In the genomic region with DNA sequence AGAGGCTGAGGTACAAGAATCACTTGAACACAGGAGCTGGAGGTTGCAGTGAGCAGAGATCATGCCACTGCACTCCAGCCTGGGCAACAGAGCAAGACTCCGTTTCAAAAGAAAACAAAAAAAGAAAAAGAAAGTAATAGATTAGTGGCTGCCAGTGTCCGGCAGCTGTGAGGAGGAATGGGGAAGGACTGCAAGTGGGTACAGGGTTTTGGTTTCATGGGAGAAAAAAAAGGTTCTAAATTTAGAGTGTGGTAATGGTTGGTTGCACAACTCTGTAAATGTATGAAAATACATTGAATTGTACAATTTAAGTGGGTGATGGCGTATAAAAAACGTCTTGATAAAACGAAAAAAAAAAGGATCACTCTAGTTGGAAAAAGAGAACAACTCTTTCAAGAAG, we compare ENCODE assay signal across 11 cellular contexts. TPM values are rescaled to one million over a fixed set of nuclear protein-coding genes. Genes with fewer than 3 reads are reported as not detected.
A peak's percentile ranks its signal among the peaks of the same experiment; 100 is the strongest.
DNase-seq lines count a peak whose midpoint lies in the region; ATAC-seq and TF ChIP-seq lines count a peak whose summit lies in the region.
"Had no signal": no experiment of that assay in that cellular context is flagged by ENCODE, and none has a peak within 500 bp of the region (broad histone marks: within the 10 kb centered on the region; RNA-seq: fewer than 3 reads in every experiment).

No MANE protein-coding gene starts in this region.

- ATAC-seq in activated naive CD8-positive, alpha-beta T cell treated with anti-CD3 and anti-CD28 coated beads, Interleukin-2, amount 50 U/mL, for 24 hours, result no peak
- peak; percentile 78 for ATAC-seq in HG02938 (IDR thresholded peaks at IDR 0.05; ENCODE audit: unreplicated experiment)
- ATAC-seq in stimulated activated naive B cell treated with anti-CD40 and anti-IgM and Interleukin-4, amounts not matched to agents 10 μg/mL and 1 μg/mL and 100 μg/mL, for 72 hours (replicated peaks), result peak; percentile 93 to 95

- H3K4me1 ChIP-seq in tibial artery, result peaks cover 0 to 19% (median 3%) of the 10 kb centered on the region in 4 donors

- no peak overlapping the region for H3K27ac ChIP-seq in tibial artery
- H3K27ac ChIP-seq: pancreas had no signal

- H3K36me3 Mint-ChIP-seq in activated naive CD8-positive, alpha-beta T cell treated with anti-CD3 and anti-CD28 coated beads, Interleukin-2, amount 50 U/mL, for 24 hours (ENCODE audit: low read depth), result peaks cover 66% of the 10 kb centered on the region
- peaks cover 56% of the 10 kb centered on the region for H3K36me3 Mint-ChIP-seq in activated naive CD8-positive, alpha-beta T cell treated with anti-CD3 and anti-CD28 coated beads for 36 hours
- peaks cover 29 to 57% of the 10 kb centered on the region in 2 donors for H3K36me3 Mint-ChIP-seq in stimulated activated naive B cell treated with anti-CD40 and anti-IgM and Interleukin-4, amounts not matched to agents 10 μg/mL and 1 μg/mL and 100 μg/mL, for 72 hours

- no peaks in the 10 kb centered on the region for H3K27me3 ChIP-seq in tibial artery
- H3K27me3 ChIP-seq: pancreas had no signal

- peak overlapping the region; percentile 49 for H3K27ac Mint-ChIP-seq in activated naive CD8-positive, alpha-beta T cell treated with anti-CD3 and anti-CD28 coated beads, Interleukin-2, amount 50 U/mL, for 24 hours
- H3K27ac Mint-ChIP-seq in activated naive CD8-positive, alpha-beta T cell treated with anti-CD3 and anti-CD28 coated beads for 36 hours, result no peak overlapping the region
- H3K27ac Mint-ChIP-seq in stimulated activated naive B cell treated with anti-CD40 and anti-IgM and Interleukin-4, amounts not matched to agents 10 μg/mL and 1 μg/mL and 100 μg/mL, for 72 hours, result peak overlapping the region; percentile 76
- H3K27ac Mint-ChIP-seq: brain had no signal

- H3K4me3 Mint-ChIP-seq in activated naive CD8-positive, alpha-beta T cell treated with anti-CD3 and anti-CD28 coated beads, Interleukin-2, amount 50 U/mL, for 24 hours, result peak overlapping the region; percentile 48
- no peak overlapping the region for H3K4me3 Mint-ChIP-seq in activated naive CD8-positive, alpha-beta T cell treated with anti-CD3 and anti-CD28 coated beads for 36 hours
- peak overlapping the region; percentile 65 to 69 for H3K4me3 Mint-ChIP-seq in stimulated activated naive B cell treated with anti-CD40 and anti-IgM and Interleukin-4, amounts not matched to agents 10 μg/mL and 1 μg/mL and 100 μg/mL, for 72 hours

- DNase-seq in activated naive CD8-positive, alpha-beta T cell treated with anti-CD3 and anti-CD28 coated beads, Interleukin-2, amount 50 U/mL, for 24 hours, result no peak
- no peak for DNase-seq in activated naive CD8-positive, alpha-beta T cell treated with anti-CD3 and anti-CD28 coated beads for 36 hours
- DNase-seq in NAMALWA (ENCODE audit: low spot score) (peak; percentile 73), iPS-NIHi11 (ENCODE audit: low spot score) (no peak), A172 (ENCODE audit: low spot score) (no peak), tibial artery (no peak)
- peak; percentile 32 for DNase-seq in stimulated activated naive B cell treated with anti-CD40 and anti-IgM and Interleukin-4, amounts not matched to agents 10 μg/mL and 1 μg/mL and 100 μg/mL, for 72 hours
- DNase-seq: NCI-H187 treated with DMSO at 0.1 percent for 48 hours, pancreas had no signal

- no peak for TF ChIP-seq CTCF in tibial artery (IDR thresholded peaks at IDR 0.05)

- intact Hi-C loops in tibial artery (cut with DNase I; ENCODE audit: low total_unique reads), result no loop called here

- no peaks in the 10 kb centered on the region for H3K27me3 Mint-ChIP-seq in activated naive CD8-positive, alpha-beta T cell treated with anti-CD3 and anti-CD28 coated beads, Interleukin-2, amount 50 U/mL, for 24 hours
- H3K27me3 Mint-ChIP-seq in activated naive CD8-positive, alpha-beta T cell treated with anti-CD3 and anti-CD28 coated beads for 36 hours, result no peaks in the 10 kb centered on the region
- H3K27me3 Mint-ChIP-seq in stimulated activated naive B cell treated with anti-CD40 and anti-IgM and Interleukin-4, amounts not matched to agents 10 μg/mL and 1 μg/mL and 100 μg/mL, for 72 hours, result no peaks in the 10 kb centered on the region

- H3K9me3 Mint-ChIP-seq in activated naive CD8-positive, alpha-beta T cell treated with anti-CD3 and anti-CD28 coated beads, Interleukin-2, amount 50 U/mL, for 24 hours, result no peaks in the 10 kb centered on the region
- H3K9me3 Mint-ChIP-seq in activated naive CD8-positive, alpha-beta T cell treated with anti-CD3 and anti-CD28 coated beads for 36 hours, result no peaks in the 10 kb centered on the region
- H3K9me3 Mint-ChIP-seq in stimulated activated naive B cell treated with anti-CD40 and anti-IgM and Interleukin-4, amounts not matched to agents 10 μg/mL and 1 μg/mL and 100 μg/mL, for 72 hours, result peaks cover 2 to 5% of the 10 kb centered on the region in 2 donors
- H3K9me3 Mint-ChIP-seq: brain had no signal

- no peaks in the 10 kb centered on the region for H3K9me3 ChIP-seq in tibial artery
- H3K9me3 ChIP-seq: pancreas had no signal

- H3K36me3 ChIP-seq in tibial artery, result peaks cover 0 to 35% (median 14%) of the 10 kb centered on the region in 3 donors
- H3K36me3 ChIP-seq: pancreas had no signal

- peaks cover 47% of the 10 kb centered on the region for H3K4me1 Mint-ChIP-seq in activated naive CD8-positive, alpha-beta T cell treated with anti-CD3 and anti-CD28 coated beads, Interleukin-2, amount 50 U/mL, for 24 hours
- H3K4me1 Mint-ChIP-seq in activated naive CD8-positive, alpha-beta T cell treated with anti-CD3 and anti-CD28 coated beads for 36 hours, result peaks cover 31% of the 10 kb centered on the region
- H3K4me1 Mint-ChIP-seq in stimulated activated naive B cell treated with anti-CD40 and anti-IgM and Interleukin-4, amounts not matched to agents 10 μg/mL and 1 μg/mL and 100 μg/mL, for 72 hours, result peaks cover 36 to 71% of the 10 kb centered on the region in 2 donors

- no peak overlapping the region for H3K4me3 ChIP-seq in tibial artery
- H3K4me3 ChIP-seq: pancreas had no signal

RNA-seq across cellular contexts. Expression of a gene that starts 6.7 kb away (rescaled TPM):
- 10 to 100 TPM; 20.3 to 23.1 TPM for total RNA-seq in activated naive CD8-positive, alpha-beta T cell treated with anti-CD3 and anti-CD28 coated beads for 36 hours
- total RNA-seq in A172 (2014; rRNA removed; shearing (Covaris generic)), result 20.6 and 29.2 TPM in 2 replicates

RNA-seq across cellular contexts. Expression of a gene that starts 34.8 kb away (rescaled TPM):
- 10 to 100 TPM; 46.8 to 48.6 TPM for total RNA-seq in activated naive CD8-positive, alpha-beta T cell treated with anti-CD3 and anti-CD28 coated beads for 36 hours
- 27.9 and 34.7 TPM in 2 replicates for total RNA-seq in A172 (2014; rRNA removed; shearing (Covaris generic))

RNA-seq across cellular contexts. Expression of a gene that starts 35.2 kb away (rescaled TPM):
- total RNA-seq in activated naive CD8-positive, alpha-beta T cell treated with anti-CD3 and anti-CD28 coated beads for 36 hours, result under 1 TPM; 0.14 to 0.18 TPM
- 5.8 and 10.4 TPM in 2 replicates for total RNA-seq in A172 (2014; rRNA removed; shearing (Covaris generic))

Comparison
In these comparisons a context has a peak if more than half of its experiments do, and no peak if none do; other contexts are left out.
1. DNase-seq: peak in NAMALWA (single experiment) and stimulated activated naive B cell treated with anti-CD40 and anti-IgM and Interleukin-4, amounts not matched to agents 10 μg/mL and 1 μg/mL and 100 μg/mL, for 72 hours (single experiment); none in activated naive CD8-positive, alpha-beta T cell treated with anti-CD3 and anti-CD28 coated beads, Interleukin-2, amount 50 U/mL, for 24 hours (single experiment), activated naive CD8-positive, alpha-beta T cell treated with anti-CD3 and anti-CD28 coated beads for 36 hours (single experiment), iPS-NIHi11 (single experiment), A172 (single experiment) and tibial artery (0 of 2).